In the genomic region with DNA sequence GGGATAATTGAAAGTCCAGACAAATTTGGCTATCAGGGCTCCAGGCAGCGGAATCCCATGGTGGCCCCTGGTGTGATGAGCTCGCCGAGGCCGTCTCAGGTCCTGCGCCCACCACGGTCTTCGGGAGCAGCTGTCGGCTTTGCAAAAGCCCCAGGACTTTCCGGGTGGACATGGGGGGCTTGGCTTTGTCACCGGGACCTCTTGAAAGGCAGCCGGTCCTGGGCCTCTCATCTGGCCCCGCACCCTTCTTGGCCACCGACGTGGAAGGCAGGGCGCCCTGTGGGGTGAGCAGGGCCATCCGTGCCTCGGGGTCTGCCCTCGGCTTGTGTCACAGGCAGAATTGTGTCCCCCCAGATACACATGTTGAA, we compare ENCODE assay signal across 25 cellular contexts.
"Had no signal": no experiment of that assay in that cellular context is flagged by ENCODE, and none has a peak within 500 bp of the region (broad histone marks: within the 10 kb centered on the region; RNA-seq: fewer than 3 reads in every experiment).

No MANE protein-coding gene starts in this region.

- H3K9me3 ChIP-seq: mucosa of descending colon, prostate gland, upper lobe of left lung had no signal

- DNase-seq: central memory CD4-positive, alpha-beta T cell; dermis blood vessel endothelial cell; effector memory CD4-positive, alpha-beta T cell; foreskin keratinocyte; naive B cell; stimulated activated CD4-positive, alpha-beta T cell treated with anti-CD3 and anti-CD28 coated beads, Interleukin-15, amount 100 ng/mL, for 24 hours; stimulated activated CD4-positive, alpha-beta T cell treated with anti-CD3 and anti-CD28 coated beads, Interleukin-2, amount 100 ng/mL, for 48 hours; stimulated activated naive B cell treated with anti-CD40 and anti-IgM and Interleukin-4, amounts not matched to agents 10 μg/mL and 1 μg/mL and 100 μg/mL, for 72 hours had no signal

- H3K27ac Mint-ChIP-seq: memory B cell; natural killer cell treated with Interleukin-12 subunit alpha and Interleukin-12 subunit beta and Interleukin-15 and Interleukin-18, amount 100 ng/mL, for 72 hours; stimulated activated naive B cell treated with anti-CD40 and anti-IgM and Interleukin-4, amounts not matched to agents 10 μg/mL and 1 μg/mL and 100 μg/mL, for 72 hours; stimulated activated naive CD8-positive, alpha-beta T cell treated with anti-CD3 and anti-CD28 coated beads, Interleukin-15, Interleukin-2, amounts not matched to agents 100 ng/mL and 50 ng/mL, for 24 hours had no signal

- H3K27me3 Mint-ChIP-seq: natural killer cell treated with Interleukin-12 subunit alpha and Interleukin-12 subunit beta and Interleukin-15 and Interleukin-18, amount 100 ng/mL, for 72 hours; stimulated activated naive CD8-positive, alpha-beta T cell treated with anti-CD3 and anti-CD28 coated beads, Interleukin-15, Interleukin-2, amounts not matched to agents 100 ng/mL and 50 ng/mL, for 24 hours had no signal

- H3K27me3 ChIP-seq: foreskin keratinocyte, upper lobe of left lung had no signal

- H3K9me3 Mint-ChIP-seq: memory B cell; natural killer cell treated with Interleukin-12 subunit alpha and Interleukin-12 subunit beta and Interleukin-15 and Interleukin-18, amount 100 ng/mL, for 72 hours had no signal

- H3K4me1 Mint-ChIP-seq: naive B cell; neural crest cell; stimulated activated naive B cell treated with anti-CD40 and anti-IgM and Interleukin-4, amounts not matched to agents 10 μg/mL and 1 μg/mL and 100 μg/mL, for 72 hours had no signal

- H3K4me3 ChIP-seq: coronary artery, esophagus muscularis mucosa, gastroesophageal sphincter, left lung, lung, mucosa of descending colon, prostate gland, skin epidermis, thoracic aorta, tibial nerve, upper lobe of left lung had no signal

- H3K36me3 Mint-ChIP-seq: memory B cell; naive B cell; natural killer cell treated with Interleukin-12 subunit alpha and Interleukin-12 subunit beta and Interleukin-15 and Interleukin-18, amount 100 ng/mL, for 72 hours; stimulated activated naive B cell treated with anti-CD40 and anti-IgM and Interleukin-4, amounts not matched to agents 10 μg/mL and 1 μg/mL and 100 μg/mL, for 72 hours had no signal

- H3K27ac ChIP-seq: coronary artery, esophagus muscularis mucosa, foreskin keratinocyte, gastroesophageal sphincter, left lung, parathyroid adenoma, prostate gland, skin epidermis, thoracic aorta, tibial nerve, upper lobe of left lung had no signal

- ATAC-seq: foreskin keratinocyte; gastroesophageal sphincter; left lung; mucosa of descending colon; natural killer cell treated with Interleukin-12 subunit alpha and Interleukin-12 subunit beta and Interleukin-15 and Interleukin-18, amount 100 ng/mL, for 72 hours; right cardiac atrium; stimulated activated naive B cell treated with anti-CD40 and anti-IgM and Interleukin-4, amounts not matched to agents 10 μg/mL and 1 μg/mL and 100 μg/mL, for 72 hours had no signal

- H3K4me1 ChIP-seq: esophagus muscularis mucosa, foreskin keratinocyte, gastroesophageal sphincter, left lung, parathyroid adenoma, prostate gland, tibial nerve, upper lobe of left lung had no signal

- H3K4me3 Mint-ChIP-seq: memory B cell; natural killer cell treated with Interleukin-12 subunit alpha and Interleukin-12 subunit beta and Interleukin-15 and Interleukin-18, amount 100 ng/mL, for 72 hours; neural crest cell; stimulated activated naive B cell treated with anti-CD40 and anti-IgM and Interleukin-4, amounts not matched to agents 10 μg/mL and 1 μg/mL and 100 μg/mL, for 72 hours; stimulated activated naive CD8-positive, alpha-beta T cell treated with anti-CD3 and anti-CD28 coated beads, Interleukin-15, Interleukin-2, amounts not matched to agents 100 ng/mL and 50 ng/mL, for 24 hours had no signal

- H3K36me3 ChIP-seq: esophagus muscularis mucosa, gastroesophageal sphincter, left lung, prostate gland, thoracic aorta, tibial nerve, upper lobe of left lung had no signal
